In genomic region chr3:194620192-194620591, GRCh38 we compare ENCODE assay signal across 20 cellular contexts. TPM values are rescaled to one million over a fixed set of nuclear protein-coding genes. Genes with fewer than 3 reads are reported as not detected.
A peak's percentile ranks its signal among the peaks of the same experiment; 100 is the strongest.
DNase-seq lines count a peak whose midpoint lies in the region; ATAC-seq and TF ChIP-seq lines count a peak whose summit lies in the region.
"Had no signal": no experiment of that assay in that cellular context is flagged by ENCODE, and none has a peak within 500 bp of the region (broad histone marks: within the 10 kb centered on the region; RNA-seq: fewer than 3 reads in every experiment).

No MANE protein-coding gene starts in this region.

- no peaks in the 10 kb centered on the region for H3K9me3 ChIP-seq in BLaER1 treated with 17β-estradiol and CSF1 and Interleukin-3, amounts not matched to agents 10 nM and 100 nM (replicated peaks in 1 of 11)
- H3K9me3 ChIP-seq in neural progenitor cell (ENCODE audit: low read depth) = no peaks in the 10 kb centered on the region
- H3K9me3 ChIP-seq: HAP-1, MG63, SJCRH30 had no signal

- peaks cover 12 to 46% (median 23%) of the 10 kb centered on the region in 11 experiments; a peak in 21 of 22 replicates for H3K36me3 ChIP-seq in BLaER1 treated with 17β-estradiol and CSF1 and Interleukin-3, amounts not matched to agents 10 nM and 100 nM
- H3K36me3 ChIP-seq in neural progenitor cell = no peaks in the 10 kb centered on the region
- H3K36me3 ChIP-seq: HAP-1 had no signal

- peak overlapping the region; percentile 42 to 85 (median 75); a peak in 21 of 22 replicates for H3K4me2 ChIP-seq in BLaER1 treated with 17β-estradiol and CSF1 and Interleukin-3, amounts not matched to agents 10 nM and 100 nM
- H3K4me2 ChIP-seq in neural progenitor cell = no peak overlapping the region

- H3K4me3 Mint-ChIP-seq in WTC11 = no peak overlapping the region
- peak overlapping the region; percentile 11 for H3K4me3 Mint-ChIP-seq in neural crest cell
- H3K4me3 Mint-ChIP-seq in activated CD8-positive, alpha-beta T cell treated with anti-CD3 and anti-CD28 coated beads, Interleukin-2, amount 10 ng/mL, durations not matched to agents 7 days and 5 days = no peak overlapping the region
- no peak overlapping the region for H3K4me3 Mint-ChIP-seq in neural progenitor cell

- H3K27me3 Mint-ChIP-seq in WTC11 (ENCODE audit: low read depth) = no peaks in the 10 kb centered on the region
- no peaks in the 10 kb centered on the region for H3K27me3 Mint-ChIP-seq in neural crest cell (ENCODE audit: low read depth)
- H3K27me3 Mint-ChIP-seq in activated CD8-positive, alpha-beta T cell treated with anti-CD3 and anti-CD28 coated beads, Interleukin-2, amount 10 ng/mL, durations not matched to agents 7 days and 5 days (ENCODE audit: low read depth) = no peaks in the 10 kb centered on the region
- H3K27me3 Mint-ChIP-seq in neural progenitor cell (ENCODE audit: insufficient read depth, low read depth) = peaks cover 5% of the 10 kb centered on the region
- H3K27me3 Mint-ChIP-seq: IgD-negative memory B cell had no signal

- no peak overlapping the region for H2AFZ ChIP-seq in neural progenitor cell (replicated peaks)

- H3K4me1 ChIP-seq in BLaER1 treated with 17β-estradiol and CSF1 and Interleukin-3, amounts not matched to agents 10 nM and 100 nM = peaks cover 40 to 85% (median 72%) of the 10 kb centered on the region in 10 experiments
- no peaks in the 10 kb centered on the region for H3K4me1 ChIP-seq in neural progenitor cell
- H3K4me1 ChIP-seq: HAP-1 had no signal

- peak overlapping the region in 1 of 11 experiments; percentile 30; a peak in 2 of 22 replicates for H3K9ac ChIP-seq in BLaER1 treated with 17β-estradiol and CSF1 and Interleukin-3, amounts not matched to agents 10 nM and 100 nM
- no peak overlapping the region for H3K9ac ChIP-seq in neural progenitor cell

- H3K27ac Mint-ChIP-seq in WTC11 (peak overlapping the region; percentile 71; the same call in 1 of the 2 replicates), neural crest cell (ENCODE audit: unreplicated experiment) (no peak overlapping the region), neural progenitor cell (no peak overlapping the region)
- no peak overlapping the region for H3K27ac Mint-ChIP-seq in activated CD8-positive, alpha-beta T cell treated with anti-CD3 and anti-CD28 coated beads, Interleukin-2, amount 10 ng/mL, durations not matched to agents 7 days and 5 days
- H3K27ac Mint-ChIP-seq: IgD-negative memory B cell had no signal

- H3F3A ChIP-seq in neural progenitor cell (ENCODE audit: low read depth) = no peaks in the 10 kb centered on the region

- H3K4me1 Mint-ChIP-seq in WTC11 = no peaks in the 10 kb centered on the region
- peaks cover 16% of the 10 kb centered on the region for H3K4me1 Mint-ChIP-seq in neural crest cell
- no peaks in the 10 kb centered on the region for H3K4me1 Mint-ChIP-seq in activated CD8-positive, alpha-beta T cell treated with anti-CD3 and anti-CD28 coated beads, Interleukin-2, amount 10 ng/mL, durations not matched to agents 7 days and 5 days (ENCODE audit: low read depth)
- H3K4me1 Mint-ChIP-seq in neural progenitor cell = peaks cover 2% of the 10 kb centered on the region
- H3K4me1 Mint-ChIP-seq: IgD-negative memory B cell had no signal

- H3K79me2 ChIP-seq in neural progenitor cell (ENCODE audit: low read depth) = no peaks in the 10 kb centered on the region

- TF ChIP-seq CTCF in WTC11 (IDR thresholded peaks at IDR 0.05) (no peak), neural crest cell (conservative IDR thresholded peaks at IDR 0.05) (no peak), coronary artery (IDR thresholded peaks at IDR 0.05) (no peak), neural progenitor cell (IDR thresholded peaks at IDR 0.05) (no peak)

- CTCF ChIA-PET in WTC11 (lab: Charles Lee) = no interaction called here
- CTCF ChIA-PET in activated CD8-positive, alpha-beta T cell treated with anti-CD3 and anti-CD28 coated beads, Interleukin-2, amount 10 ng/mL, durations not matched to agents 7 days and 5 days (lab: Charles Lee) = no interaction called here

- POLR2A ChIA-PET in WTC11 (lab: Charles Lee) = interaction anchor here (0.7 kb wide), 1 partner anchor 20 kb away, joined by 6 read pairs; no protein-coding TSS in a partner anchor
- POLR2A ChIA-PET in activated CD8-positive, alpha-beta T cell treated with anti-CD3 and anti-CD28 coated beads, Interleukin-2, amount 10 ng/mL, durations not matched to agents 7 days and 5 days (lab: Charles Lee) = no interaction called here

- H3K9me3 Mint-ChIP-seq in WTC11 (no peaks in the 10 kb centered on the region), neural crest cell (no peaks in the 10 kb centered on the region), neural progenitor cell (no peaks in the 10 kb centered on the region)
- no peaks in the 10 kb centered on the region for H3K9me3 Mint-ChIP-seq in activated CD8-positive, alpha-beta T cell treated with anti-CD3 and anti-CD28 coated beads, Interleukin-2, amount 10 ng/mL, durations not matched to agents 7 days and 5 days (ENCODE audit: insufficient read depth)
- H3K9me3 Mint-ChIP-seq: IgD-negative memory B cell had no signal

- H4K20me1 ChIP-seq in BLaER1 treated with 17β-estradiol and CSF1 and Interleukin-3, amounts not matched to agents 10 nM and 100 nM = peaks cover 0 to 31% (median 0%) of the 10 kb centered on the region in 11 experiments; a peak in 4 of 22 replicates
- no peaks in the 10 kb centered on the region for H4K20me1 ChIP-seq in neural progenitor cell (ENCODE audit: low read depth)

- no peak overlapping the region for H3K4me3 ChIP-seq in BLaER1 treated with 17β-estradiol and CSF1 and Interleukin-3, amounts not matched to agents 10 nM and 100 nM
- H3K4me3 ChIP-seq in coronary artery (no peak overlapping the region), neural progenitor cell (no peak overlapping the region)
- H3K4me3 ChIP-seq: HAP-1, MG63, SJCRH30 had no signal

- in situ Hi-C loops in KBM-7 (cut with MboI; ENCODE audit: low pct_unique_long_range_greater_than_20kb, low sequenced_read_pairs) = no loop called here

- DNase-seq in KBM-7 (peak; percentile 37), WTC11 (ENCODE audit: low spot score) (no peak), neural crest cell (ENCODE audit: low read depth, low spot score) (no peak), coronary artery (ENCODE audit: low spot score) (no peak), neural progenitor cell (ENCODE audit: low spot score) (no peak)
- no peak for DNase-seq in activated CD8-positive, alpha-beta T cell treated with anti-CD3 and anti-CD28 coated beads, Interleukin-2, amount 10 ng/mL, durations not matched to agents 7 days and 5 days
- DNase-seq: COR-L47, DMS 273 treated with DMSO at 0.1 percent for 48 hours, DND-41, MG63, NCI-H1105 treated with DMSO at 0.1 percent for 48 hours, NCI-H1694, NCI-H2107, NCI-H510A treated with DMSO at 0.1 percent for 48 hours, NCI-H774, SJCRH30 had no signal

- H3K36me3 Mint-ChIP-seq in WTC11 (0 out of 2 replicates have a peak, but pooled peaks cover 2% of the 10 kb centered on the region), neural crest cell (ENCODE audit: low read depth) (peaks cover 2% of the 10 kb centered on the region), neural progenitor cell (peaks cover 9% of the 10 kb centered on the region)
- H3K36me3 Mint-ChIP-seq in activated CD8-positive, alpha-beta T cell treated with anti-CD3 and anti-CD28 coated beads, Interleukin-2, amount 10 ng/mL, durations not matched to agents 7 days and 5 days (ENCODE audit: low read depth) = no peaks in the 10 kb centered on the region
- H3K36me3 Mint-ChIP-seq: IgD-negative memory B cell had no signal

- H3K27me3 ChIP-seq in BLaER1 treated with 17β-estradiol and CSF1 and Interleukin-3, amounts not matched to agents 10 nM and 100 nM = no peaks in the 10 kb centered on the region
- no peaks in the 10 kb centered on the region for H3K27me3 ChIP-seq in neural progenitor cell
- H3K27me3 ChIP-seq: MG63, SJCRH30 had no signal

- ATAC-seq in WTC11 = no peak
- ATAC-seq in activated CD8-positive, alpha-beta T cell treated with anti-CD3 and anti-CD28 coated beads, Interleukin-2, amount 10 ng/mL, durations not matched to agents 7 days and 5 days = no peak

- peak overlapping the region in 8 of 11 experiments; percentile 43 to 78 (median 66); a peak in 13 of 22 replicates for H3K27ac ChIP-seq in BLaER1 treated with 17β-estradiol and CSF1 and Interleukin-3, amounts not matched to agents 10 nM and 100 nM
- H3K27ac ChIP-seq in coronary artery (no peak overlapping the region), neural progenitor cell (no peak overlapping the region)
- H3K27ac ChIP-seq: C4-2B, SJCRH30 had no signal

TF ChIP-seq in WTC11, 78 proteins besides CTCF, POLR2A, EP300 and RAD21 (continues in another document):
- no peak for TF ChIP-seq JUN (CRISPR knock-in tag; IDR thresholded peaks at IDR 0.05)
- no peak for TF ChIP-seq NR3C1 (CRISPR knock-in tag; conservative IDR thresholded peaks at IDR 0.05; ENCODE audit: low read depth)
- TF ChIP-seq, protein P1, sequence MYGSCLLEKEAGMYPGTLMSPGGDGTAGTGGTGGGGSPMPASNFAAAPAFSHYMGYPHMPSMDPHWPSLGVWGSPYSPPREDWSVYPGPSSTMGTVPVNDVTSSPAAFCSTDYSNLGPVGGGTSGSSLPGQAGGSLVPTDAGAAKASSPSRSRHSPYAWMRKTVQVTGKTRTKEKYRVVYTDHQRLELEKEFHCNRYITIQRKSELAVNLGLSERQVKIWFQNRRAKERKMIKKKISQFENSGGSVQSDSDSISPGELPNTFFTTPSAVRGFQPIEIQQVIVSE (CRISPR knock-in tag; IDR thresholded peaks at IDR 0.05; ENCODE audit: borderline replicate concordance) = no peak
- TF ChIP-seq ZNF416 (CRISPR knock-in tag; IDR thresholded peaks at IDR 0.05) = no peak

RNA-seq across cellular contexts. Expression of gene TMEM44, which starts 13.0 kb away (rescaled TPM):
- total RNA-seq in WTC11 (2021) (13.7 to 20.8 TPM (median 19.3 TPM) in 3 replicates), neural crest cell (37.3 and 43.8 TPM in 2 replicates), neural progenitor cell (ENCODE audit: low replicate concordance) (10.4 and 25.7 TPM in 2 replicates)
- 1 to 10 TPM; 9.1 to 9.9 TPM for total RNA-seq in activated CD8-positive, alpha-beta T cell treated with anti-CD3 and anti-CD28 coated beads, Interleukin-2, amount 10 ng/mL, durations not matched to agents 7 days and 5 days

RNA-seq across cellular contexts. Expression of gene LSG1, which starts 51.8 kb away (rescaled TPM):
- 42.9 to 45.8 TPM (median 44.1 TPM) in 3 replicates for total RNA-seq in WTC11 (2021)
- total RNA-seq in neural crest cell = 45.0 and 45.5 TPM in 2 replicates
- total RNA-seq in activated CD8-positive, alpha-beta T cell treated with anti-CD3 and anti-CD28 coated beads, Interleukin-2, amount 10 ng/mL, durations not matched to agents 7 days and 5 days = 10 to 100 TPM; 46.9 to 48.0 TPM
- 31.0 and 41.2 TPM in 2 replicates for total RNA-seq in neural progenitor cell (ENCODE audit: low replicate concordance)

Comparison
In these comparisons a context has a peak if more than half of its experiments do, and no peak if none do; other contexts are left out.
1. H3K27ac ChIP-seq: peak in BLaER1 treated with 17β-estradiol and CSF1 and Interleukin-3, amounts not matched to agents 10 nM and 100 nM (8 of 11); none in coronary artery (0 of 2) and neural progenitor cell (single experiment).